20 cellular contexts compared by ENCODE assay signal in genomic region chr17:63390090-63390489, GRCh38. TPM values are rescaled to one million over a fixed set of nuclear protein-coding genes. Genes with fewer than 3 reads are reported as not detected.
DNase-seq lines count a peak whose midpoint lies in the region; ATAC-seq and TF ChIP-seq lines count a peak whose summit lies in the region.
"Had no signal": no experiment of that assay in that cellular context is flagged by ENCODE, and none has a peak within 500 bp of the region (broad histone marks: within the 10 kb centered on the region; RNA-seq: fewer than 3 reads in every experiment).

No MANE protein-coding gene starts in this region.

- H3K4me1 ChIP-seq in IMR-90 (ENCODE audit: control insufficient read depth, insufficient read depth, low read length): peaks cover 4% of the 10 kb centered on the region
- no peaks in the 10 kb centered on the region for H3K4me1 ChIP-seq in gastroesophageal sphincter
- H3K4me1 ChIP-seq: BLaER1 treated with 17β-estradiol and CSF1 and Interleukin-3, amounts not matched to agents 10 nM and 100 nM had no signal

- no peak overlapping the region for H3K4ac ChIP-seq in IMR-90 (ENCODE audit: low read depth, low read length)

- no peak overlapping the region for H4K8ac ChIP-seq in IMR-90 (ENCODE audit: low read depth in 2 of 2, low read length in 2 of 2)

- no peak for TF ChIP-seq EP300 in gastroesophageal sphincter (IDR thresholded peaks at IDR 0.05)

- 0 out of 2 replicates have a peak, but pooled peaks cover 3% of the 10 kb centered on the region for H3K9me1 ChIP-seq in IMR-90 (ENCODE audit: insufficient read depth, low read length)

- H3K27me3 ChIP-seq in IMR-90 (ENCODE audit: control insufficient read depth, insufficient read depth, low read length) (no peaks in the 10 kb centered on the region), gastroesophageal sphincter (no peaks in the 10 kb centered on the region)
- H3K27me3 ChIP-seq: BLaER1 treated with 17β-estradiol and CSF1 and Interleukin-3, amounts not matched to agents 10 nM and 100 nM had no signal

- no peak overlapping the region for H3K27ac Mint-ChIP-seq in stimulated activated effector memory CD8-positive, alpha-beta T cell treated with anti-CD3 and anti-CD28 coated beads, Interleukin-12 subunit alpha, Interleukin-12 subunit beta, amount 100 ng/mL, for 72 hours
- H3K27ac Mint-ChIP-seq: CD8-positive, alpha-beta memory T cell; H9 had no signal

- no peak overlapping the region for H3K23ac ChIP-seq in IMR-90 (ENCODE audit: low read depth, low read length)

- dilution Hi-C loops in IMR-90 (cut with HindIII; ENCODE audit: low sequenced_read_pairs, unreplicated experiment): no loop called here

- 100% methylated on average over 3 of the region's 5 CpGs; no CpG with 5 or more reads in 1 of the 2 experiments for WGBS in IMR-90 (ENCODE audit: extremely low coverage in 2 of 2, insufficient read length in 1 of 2), 2 experiments
- WGBS in gastroesophageal sphincter (ENCODE audit: low coverage in 1 of 2), 2 donors: 86 to 97% methylated on average over 4 of the region's 5 CpGs

- H3K36me3 Mint-ChIP-seq in stimulated activated effector memory CD8-positive, alpha-beta T cell treated with anti-CD3 and anti-CD28 coated beads, Interleukin-12 subunit alpha, Interleukin-12 subunit beta, amount 100 ng/mL, for 72 hours: peaks cover 13% of the 10 kb centered on the region

- H3K36me3 ChIP-seq in IMR-90 (ENCODE audit: control insufficient read depth, insufficient read depth, low read length) (peaks cover 16% of the 10 kb centered on the region), gastroesophageal sphincter (peaks cover 0 to 33% of the 10 kb centered on the region in 2 donors)

- H2BK15ac ChIP-seq in IMR-90 (ENCODE audit: low read depth, low read length): no peak overlapping the region

- H3K4me3 ChIP-seq in IMR-90 (ENCODE audit: insufficient read depth, low read depth, low read length): no peak overlapping the region
- no peak overlapping the region for H3K4me3 ChIP-seq in gastroesophageal sphincter
- H3K4me3 ChIP-seq: BLaER1 treated with 17β-estradiol and CSF1 and Interleukin-3, amounts not matched to agents 10 nM and 100 nM had no signal

- no peaks in the 10 kb centered on the region for H3K9me3 Mint-ChIP-seq in stimulated activated effector memory CD8-positive, alpha-beta T cell treated with anti-CD3 and anti-CD28 coated beads, Interleukin-12 subunit alpha, Interleukin-12 subunit beta, amount 100 ng/mL, for 72 hours
- H3K9me3 Mint-ChIP-seq: CD8-positive, alpha-beta memory T cell; H9 had no signal

- no peak overlapping the region for H3K56ac ChIP-seq in IMR-90 (ENCODE audit: extremely low read depth, insufficient read depth, low read length)

- H4K20me1 ChIP-seq in IMR-90 (ENCODE audit: insufficient read depth, low read length): peaks cover 4% of the 10 kb centered on the region; the same call in 1 of the 2 replicates
- H4K20me1 ChIP-seq: BLaER1 treated with 17β-estradiol and CSF1 and Interleukin-3, amounts not matched to agents 10 nM and 100 nM had no signal

- H3K27ac ChIP-seq in IMR-90 (ENCODE audit: insufficient read depth, low read length) (no peak overlapping the region), gastroesophageal sphincter (no peak overlapping the region)
- H3K27ac ChIP-seq: BLaER1 treated with 17β-estradiol and CSF1 and Interleukin-3, amounts not matched to agents 10 nM and 100 nM had no signal

- no peak overlapping the region for H4K91ac ChIP-seq in IMR-90 (ENCODE audit: insufficient read depth, low read depth, low read length)

- H3K4me1 Mint-ChIP-seq in stimulated activated effector memory CD8-positive, alpha-beta T cell treated with anti-CD3 and anti-CD28 coated beads, Interleukin-12 subunit alpha, Interleukin-12 subunit beta, amount 100 ng/mL, for 72 hours: no peaks in the 10 kb centered on the region
- H3K4me1 Mint-ChIP-seq: CD8-positive, alpha-beta memory T cell; H9 had no signal

- H3K9ac ChIP-seq in IMR-90 (ENCODE audit: low read depth, low read length): no peak overlapping the region
- H3K9ac ChIP-seq: BLaER1 treated with 17β-estradiol and CSF1 and Interleukin-3, amounts not matched to agents 10 nM and 100 nM; SK-N-SH had no signal

- H2BK120ac ChIP-seq in IMR-90 (ENCODE audit: low read depth, low read length): no peak overlapping the region

- H2AK5ac ChIP-seq in IMR-90 (ENCODE audit: low read depth, low read length): no peak overlapping the region

- H2BK20ac ChIP-seq in IMR-90 (ENCODE audit: low read depth, low read length): no peak overlapping the region

- no peak for TF ChIP-seq RAD21 in IMR-90 (IDR thresholded peaks at IDR 0.05; ENCODE audit: low read length)

- POLR2A ChIA-PET in IMR-90 (lab: Charles Lee; ENCODE audit: unreplicated experiment): no interaction called here

- TF ChIP-seq CTCF in IMR-90 (conservative IDR thresholded peaks at IDR 0.05; ENCODE audit: low read depth, low read length): no peak
- TF ChIP-seq CTCF in gastroesophageal sphincter (IDR thresholded peaks at IDR 0.05): no peak

- H3K4me3 Mint-ChIP-seq in stimulated activated effector memory CD8-positive, alpha-beta T cell treated with anti-CD3 and anti-CD28 coated beads, Interleukin-12 subunit alpha, Interleukin-12 subunit beta, amount 100 ng/mL, for 72 hours: no peak overlapping the region
- H3K4me3 Mint-ChIP-seq: CD8-positive, alpha-beta memory T cell; H9 had no signal

- TF ChIP-seq POLR2A in IMR-90 (IDR thresholded peaks at IDR 0.05; ENCODE audit: low read depth, low read length) (no peak), gastroesophageal sphincter (IDR thresholded peaks at IDR 0.05) (no peak)

- H3K9me3 ChIP-seq in IMR-90 (ENCODE audit: control insufficient read depth, insufficient read depth, low read length) (no peaks in the 10 kb centered on the region), gastroesophageal sphincter (no peaks in the 10 kb centered on the region)
- H3K9me3 ChIP-seq: BLaER1 treated with 17β-estradiol and CSF1 and Interleukin-3, amounts not matched to agents 10 nM and 100 nM; SK-N-SH had no signal

- DNase-seq in IMR-90 (no peak), RPMI7951 (ENCODE audit: low read depth) (peak; percentile 38), NCI-H2171 (lab: John Stamatoyannopoulos, UW) (no peak), T-helper 2 cell (no peak), medulla oblongata (ENCODE audit: extremely low spot score) (no peak)
- DNase-seq in stimulated activated effector memory CD8-positive, alpha-beta T cell treated with anti-CD3 and anti-CD28 coated beads, Interleukin-12 subunit alpha, Interleukin-12 subunit beta, amount 100 ng/mL, for 72 hours (ENCODE audit: low spot score in 2 of 2): no peak
- DNase-seq: CD8-positive, alpha-beta memory T cell; DMS79 treated with DMSO at 0.1 percent for 48 hours; H9; NCI-H1092; NCI-H146; NCI-H2081; NCI-H446 treated with DMSO at 0.1 percent for 48 hours; NK-92 treated with Interleukin-12 subunit alpha and Interleukin-12 subunit beta, amount 100 ng/mL, for 24 hours; SHP77; SK-N-SH had no signal

- in situ Hi-C loops in IMR-90 (cut with MboI; ENCODE audit: low sequenced_read_pairs): loop anchor here (10.0 kb wide), 1 partner anchor 695 kb away; no protein-coding TSS in a partner anchor

- no peak overlapping the region for H2AFZ ChIP-seq in IMR-90 (replicated peaks; ENCODE audit: low read length, poor library complexity)

- no TSS peak for BruUV-seq in IMR-90 (replicated peaks; lab: Mats Ljungman, UMichigan)

- CTCF ChIA-PET in IMR-90 (lab: Yijun Ruan, JAX): no interaction called here

- no peak overlapping the region for H3K4me2 ChIP-seq in IMR-90 (ENCODE audit: low read depth, low read length)
- H3K4me2 ChIP-seq: BLaER1 treated with 17β-estradiol and CSF1 and Interleukin-3, amounts not matched to agents 10 nM and 100 nM; SK-N-SH had no signal

- H2BK5ac ChIP-seq in IMR-90 (ENCODE audit: low read depth, low read length, poor library complexity, severe bottlenecking): no peak overlapping the region

- H2AK9ac ChIP-seq in IMR-90 (replicated peaks; ENCODE audit: low read depth, low read length, poor library complexity): no peak overlapping the region

- ATAC-seq in GM19351 (IDR thresholded peaks at IDR 0.05; ENCODE audit: unreplicated experiment) (peak; percentile 73), IMR-90 (ENCODE audit: low read depth) (no peak), gastroesophageal sphincter (no peak)
- ATAC-seq in stimulated activated effector memory CD8-positive, alpha-beta T cell treated with anti-CD3 and anti-CD28 coated beads, Interleukin-12 subunit alpha, Interleukin-12 subunit beta, amount 100 ng/mL, for 72 hours: peak; percentile 58

- no peak overlapping the region for H3K18ac ChIP-seq in IMR-90 (ENCODE audit: low read depth, low read length)

- H3K79me1 ChIP-seq in IMR-90 (ENCODE audit: low read depth in 1 of 2, low read length in 2 of 2): peaks cover 7% of the 10 kb centered on the region in 2 experiments; a peak in 1 of 4 replicates

- intact Hi-C loops in IMR-90 (cut with micrococcal nuclease): no loop called here

- H4K5ac ChIP-seq in IMR-90 (ENCODE audit: low read depth, low read length): no peak overlapping the region

- H3K14ac ChIP-seq in IMR-90 (replicated peaks; ENCODE audit: low read depth, low read length): no peak overlapping the region

TF ChIP-seq in IMR-90, 13 proteins besides CTCF, POLR2A, EP300 and RAD21:
- TF ChIP-seq SMC3 (IDR thresholded peaks at IDR 0.05; ENCODE audit: low read depth, low read length) (no peak), CEBPB (IDR thresholded peaks at IDR 0.05; ENCODE audit: low read depth, low read length) (peak; percentile 19; the same call in 1 of the 2 replicates)

RNA-seq across cellular contexts. Expression of gene CYB561, which starts 56.0 kb away (rescaled TPM):
- total RNA-seq in IMR-90 (2012; rRNA removed): 1.1 and 2.5 TPM in 2 replicates
- polyA plus RNA-seq in IMR-90 (2012; rRNA removed): 3.0 and 3.8 TPM in 2 replicates
- polyA plus RNA-seq in IMR-90 (2012; cell fraction: cytosol; rRNA removed): 1.8 and 5.0 TPM in 2 replicates
- 2.9 and 8.1 TPM in 2 replicates for polyA plus RNA-seq in IMR-90 (2012; cell fraction: nucleus; rRNA removed; ENCODE audit: low replicate concordance)
- total RNA-seq in RPMI7951 (2014; rRNA removed; shearing (Covaris generic)): 9.5 and 10.0 TPM in 2 replicates
- 10 to 100 TPM in 3 of 4 donors, 1 to 10 TPM in 1; 7.9 to 17.7 (median 15.0) TPM for total RNA-seq in gastroesophageal sphincter
- total RNA-seq: OCI-LY7 had no signal

Comparison
In these comparisons a context has a peak if more than half of its experiments do, and no peak if none do; other contexts are left out.
1. ATAC-seq: peak in GM19351 (single experiment) and stimulated activated effector memory CD8-positive, alpha-beta T cell treated with anti-CD3 and anti-CD28 coated beads, Interleukin-12 subunit alpha, Interleukin-12 subunit beta, amount 100 ng/mL, for 72 hours (single experiment); none in IMR-90 (single experiment) and gastroesophageal sphincter (single experiment).